ENCODE assay signal across 1 cellular context in genomic region chr4:70291341-70291740, GRCh38.
TF ChIP-seq lines count a peak whose summit lies in the region.

No MANE protein-coding gene starts in this region.

TF ChIP-seq in GM12878, 131 proteins besides CTCF, POLR2A, EP300 and RAD21:
- TF ChIP-seq MAX (IDR thresholded peaks at IDR 0.05; ENCODE audit: low read depth, low read length), result no peak
TF ChIP-seq in GM12878: peak in this region for 0.
